25 cellular contexts compared by ENCODE assay signal in the genomic region with DNA sequence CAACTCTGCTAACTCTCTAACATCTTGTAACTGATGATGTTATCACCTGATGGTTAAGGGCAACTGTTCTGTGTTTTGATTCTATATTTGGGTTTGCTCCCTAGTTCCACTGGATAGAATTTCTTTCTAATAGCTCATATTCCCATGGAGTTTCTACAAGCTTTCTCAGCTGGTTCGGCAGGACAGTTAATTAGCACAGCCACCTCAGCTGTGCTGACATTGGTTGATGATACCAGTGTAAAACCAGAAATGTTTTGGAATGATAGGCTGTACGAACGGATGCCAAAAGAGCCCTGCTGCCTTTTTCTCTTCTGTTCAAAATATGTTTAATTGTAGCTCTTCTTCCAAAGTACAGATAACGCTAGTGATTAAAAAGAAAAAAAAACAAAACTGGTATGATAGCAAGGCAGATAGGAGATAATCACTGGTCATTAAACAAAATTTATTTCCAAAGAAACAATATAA.
DNase-seq lines count a peak whose midpoint lies in the region; ATAC-seq and TF ChIP-seq lines count a peak whose summit lies in the region.
"Had no signal": no experiment of that assay in that cellular context is flagged by ENCODE, and none has a peak within 500 bp of the region (broad histone marks: within the 10 kb centered on the region; RNA-seq: fewer than 3 reads in every experiment).

No MANE protein-coding gene starts in this region.

- H3K4me3 ChIP-seq in right atrium auricular region: no peak overlapping the region
- peak overlapping the region in 1 of 3 donors; percentile 2 for H3K4me3 ChIP-seq in skeletal muscle tissue (ENCODE audit: low read length in 3 of 3)
- no peak overlapping the region for H3K4me3 ChIP-seq in Caco-2 (ENCODE audit: low read depth, low read length)
- H3K4me3 ChIP-seq: adrenal gland, BLaER1, mucosa of descending colon, ovary had no signal

- H3K4me1 ChIP-seq in right atrium auricular region (no peaks in the 10 kb centered on the region), skeletal muscle tissue (ENCODE audit: control insufficient read depth in 3 of 3, insufficient read depth in 3 of 3, low read length in 3 of 3) (peaks cover 0 to 17% (median 17%) of the 10 kb centered on the region in 3 donors), Caco-2 (no peaks in the 10 kb centered on the region; the same call in 1 of the 2 replicates)

- no TSS peak for BruUV-seq in Caco-2 (replicated peaks; lab: Mats Ljungman, UMichigan)

- H3K27ac ChIP-seq in right atrium auricular region (peak overlapping the region; percentile 22 to 70), skeletal muscle tissue (ENCODE audit: low read depth, low read length) (peak overlapping the region; percentile 71)
- H3K27ac ChIP-seq: adrenal gland, BLaER1, ovary had no signal

- no peak for ATAC-seq in SK-N-SH treated with all-trans-retinoic acid at 6 μM for 48 hours
- no peak for ATAC-seq in HG03565 (IDR thresholded peaks at IDR 0.05; ENCODE audit: unreplicated experiment)
- ATAC-seq: activated T-helper 17 cell treated with anti-CD3 and anti-CD28 coated beads, Interleukin-2, amount 50 U/mL, for 72 hours; esophagus mucosa; mucosa of descending colon; stimulated activated naive CD8-positive, alpha-beta T cell treated with anti-CD3 and anti-CD28 coated beads, Interleukin-15, amount 100 ng/mL, for 72 hours had no signal

- TF ChIP-seq CTCF in right atrium auricular region (IDR thresholded peaks at IDR 0.05): no peak
- TF ChIP-seq CTCF in Caco-2 (IDR thresholded peaks at IDR 0.05; ENCODE audit: insufficient read depth in 1 of 2, low read depth in 1 of 2, low read length in 1 of 2, severe bottlenecking in 1 of 2, unreplicated experiment in 1 of 2): no peak

- POLR2A ChIA-PET in Caco-2 (lab: Charles Lee): no interaction called here

- CTCF ChIA-PET in Caco-2 (lab: Charles Lee): no interaction called here

- H3K27me3 Mint-ChIP-seq in Caco-2 (ENCODE audit: insufficient read depth, unreplicated experiment): no peaks in the 10 kb centered on the region
- H3K27me3 Mint-ChIP-seq: activated naive CD4-positive, alpha-beta T cell treated with anti-CD3 and anti-CD28 coated beads, Interleukin-2, amount 10 ng/mL, durations not matched to agents 7 days and 5 days; activated T-helper 17 cell treated with anti-CD3 and anti-CD28 coated beads, Interleukin-2, amount 50 U/mL, for 72 hours; IgD-negative memory B cell; stimulated activated naive CD8-positive, alpha-beta T cell treated with anti-CD3 and anti-CD28 coated beads, Interleukin-15, amount 100 ng/mL, for 72 hours had no signal

- H3K9me3 ChIP-seq in right atrium auricular region (no peaks in the 10 kb centered on the region), skeletal muscle tissue (ENCODE audit: control insufficient read depth in 3 of 3, low read length in 3 of 3) (no peaks in the 10 kb centered on the region), Caco-2 (no peaks in the 10 kb centered on the region)
- H3K9me3 ChIP-seq: adrenal gland, BLaER1, mucosa of descending colon, ovary had no signal

- H3K27ac Mint-ChIP-seq in Caco-2 (ENCODE audit: unreplicated experiment): no peak overlapping the region
- H3K27ac Mint-ChIP-seq: activated naive CD4-positive, alpha-beta T cell treated with anti-CD3 and anti-CD28 coated beads, Interleukin-2, amount 10 ng/mL, durations not matched to agents 7 days and 5 days; activated T-helper 17 cell treated with anti-CD3 and anti-CD28 coated beads, Interleukin-2, amount 50 U/mL, for 72 hours; endodermal cell; IgD-negative memory B cell; stimulated activated naive CD8-positive, alpha-beta T cell treated with anti-CD3 and anti-CD28 coated beads, Interleukin-15, amount 100 ng/mL, for 72 hours had no signal

- intact Hi-C loops in Caco-2 (cut with micrococcal nuclease; ENCODE audit: unreplicated experiment): no loop called here

- H3K4me3 Mint-ChIP-seq in Caco-2 (ENCODE audit: unreplicated experiment): no peak overlapping the region
- H3K4me3 Mint-ChIP-seq: activated naive CD4-positive, alpha-beta T cell treated with anti-CD3 and anti-CD28 coated beads, Interleukin-2, amount 10 ng/mL, durations not matched to agents 7 days and 5 days; activated T-helper 17 cell treated with anti-CD3 and anti-CD28 coated beads, Interleukin-2, amount 50 U/mL, for 72 hours; endodermal cell; IgD-negative memory B cell; stimulated activated naive CD8-positive, alpha-beta T cell treated with anti-CD3 and anti-CD28 coated beads, Interleukin-15, amount 100 ng/mL, for 72 hours had no signal

- H3K27me3 ChIP-seq in right atrium auricular region (no peaks in the 10 kb centered on the region), skeletal muscle tissue (ENCODE audit: control insufficient read depth in 3 of 3, insufficient read depth in 3 of 3, low read length in 3 of 3) (no peaks in the 10 kb centered on the region), Caco-2 (replicated peaks; ENCODE audit: control insufficient read depth, insufficient read depth, low read length) (no peaks in the 10 kb centered on the region)
- H3K27me3 ChIP-seq: adrenal gland, BLaER1, ovary had no signal

- DNase-seq in LHCN-M2 (ENCODE audit: low read depth) (peak; percentile 66), right atrium auricular region (ENCODE audit: low spot score) (no peak), Caco-2 (no peak), T-helper 9 cell (no peak)
- DNase-seq: activated CD4-positive, alpha-beta T cell treated with anti-CD3 and anti-CD28 coated beads for 4 hours; activated naive CD4-positive, alpha-beta T cell treated with anti-CD3 and anti-CD28 coated beads, Interleukin-2, amount 10 ng/mL, durations not matched to agents 7 days and 5 days; cerebellar nuclear complex; dermis blood vessel endothelial cell; DMS79 treated with DMSO at 0.1 percent for 48 hours; endodermal cell; foreskin fibroblast; mucosa of descending colon; NCI-H1694; NCI-H524; NK-92 treated with Interleukin-12 subunit alpha and Interleukin-12 subunit beta, amount 100 ng/mL, for 24 hours; ovary; stimulated activated naive CD8-positive, alpha-beta T cell treated with anti-CD3 and anti-CD28 coated beads, Interleukin-15, amount 100 ng/mL, for 72 hours had no signal

- no peaks in the 10 kb centered on the region for H3K9me3 Mint-ChIP-seq in Caco-2 (ENCODE audit: unreplicated experiment)
- H3K9me3 Mint-ChIP-seq: endodermal cell, IgD-negative memory B cell had no signal

- no peaks in the 10 kb centered on the region for H3K36me3 ChIP-seq in right atrium auricular region
- H3K36me3 ChIP-seq in skeletal muscle tissue (ENCODE audit: control insufficient read depth in 3 of 3, insufficient read depth in 3 of 3, low read length in 3 of 3): no peaks in the 10 kb centered on the region
- H3K36me3 ChIP-seq in Caco-2 (ENCODE audit: control insufficient read depth, insufficient read depth, low read length): no peaks in the 10 kb centered on the region
- H3K36me3 ChIP-seq: adrenal gland, BLaER1, ovary had no signal

- peak overlapping the region in 1 of 3 donors; percentile 27 for H3K9ac ChIP-seq in skeletal muscle tissue (ENCODE audit: low read depth in 1 of 3, low read length in 3 of 3)
- H3K9ac ChIP-seq: BLaER1 had no signal

- H3K4me1 Mint-ChIP-seq in Caco-2 (ENCODE audit: low read depth, unreplicated experiment): no peaks in the 10 kb centered on the region
- H3K4me1 Mint-ChIP-seq: activated naive CD4-positive, alpha-beta T cell treated with anti-CD3 and anti-CD28 coated beads, Interleukin-2, amount 10 ng/mL, durations not matched to agents 7 days and 5 days; activated T-helper 17 cell treated with anti-CD3 and anti-CD28 coated beads, Interleukin-2, amount 50 U/mL, for 72 hours; stimulated activated naive CD8-positive, alpha-beta T cell treated with anti-CD3 and anti-CD28 coated beads, Interleukin-15, amount 100 ng/mL, for 72 hours had no signal

- no peaks in the 10 kb centered on the region for H3K36me3 Mint-ChIP-seq in Caco-2 (ENCODE audit: insufficient read depth, unreplicated experiment)
- H3K36me3 Mint-ChIP-seq: activated naive CD4-positive, alpha-beta T cell treated with anti-CD3 and anti-CD28 coated beads, Interleukin-2, amount 10 ng/mL, durations not matched to agents 7 days and 5 days had no signal

TF ChIP-seq in SK-N-SH treated with all-trans-retinoic acid at 6 μM for 48 hours, 23 proteins besides CTCF, POLR2A, EP300 and RAD21 (continues in another document):
- TF ChIP-seq ISL1 (CRISPR knock-in tag; IDR thresholded peaks at IDR 0.05): no peak
- no peak for TF ChIP-seq ZC3H10 (CRISPR knock-in tag; IDR thresholded peaks at IDR 0.05)
- TF ChIP-seq POU6F1 (CRISPR knock-in tag; IDR thresholded peaks at IDR 0.05; ENCODE audit: borderline replicate concordance, low read depth): no peak
- TF ChIP-seq, protein P1, sequence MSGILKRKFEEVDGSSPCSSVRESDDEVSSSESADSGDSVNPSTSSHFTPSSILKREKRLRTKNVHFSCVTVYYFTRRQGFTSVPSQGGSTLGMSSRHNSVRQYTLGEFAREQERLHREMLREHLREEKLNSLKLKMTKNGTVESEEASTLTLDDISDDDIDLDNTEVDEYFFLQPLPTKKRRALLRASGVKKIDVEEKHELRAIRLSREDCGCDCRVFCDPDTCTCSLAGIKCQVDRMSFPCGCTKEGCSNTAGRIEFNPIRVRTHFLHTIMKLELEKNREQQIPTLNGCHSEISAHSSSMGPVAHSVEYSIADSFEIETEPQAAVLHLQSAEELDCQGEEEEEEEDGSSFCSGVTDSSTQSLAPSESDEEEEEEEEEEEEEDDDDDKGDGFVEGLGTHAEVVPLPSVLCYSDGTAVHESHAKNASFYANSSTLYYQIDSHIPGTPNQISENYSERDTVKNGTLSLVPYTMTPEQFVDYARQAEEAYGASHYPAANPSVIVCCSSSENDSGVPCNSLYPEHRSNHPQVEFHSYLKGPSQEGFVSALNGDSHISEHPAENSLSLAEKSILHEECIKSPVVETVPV (CRISPR knock-in tag; IDR thresholded peaks at IDR 0.05): no peak
